Comparison of ENCODE assay signal across 1 cellular context in genomic region chr1:36355811-36356210, GRCh38.
TF ChIP-seq lines count a peak whose summit lies in the region.

No MANE protein-coding gene starts in this region.

TF ChIP-seq in H1, 55 proteins besides CTCF, POLR2A, EP300 and RAD21:
- no peak for TF ChIP-seq E2F6 (IDR thresholded peaks at IDR 0.05)
- no peak for TF ChIP-seq BCL11A (IDR thresholded peaks at IDR 0.05; ENCODE audit: low read depth in 2 of 2, low read length in 2 of 2)
- 0 out of 2 replicates have a peak, but pooled peaks have one; percentile 30 for TF ChIP-seq USF2 (IDR thresholded peaks at IDR 0.05; ENCODE audit: low read length)
- no peak for TF ChIP-seq SP1 (IDR thresholded peaks at IDR 0.05; ENCODE audit: low read depth, low read length)
